In genomic region chr11:844693-845644, GRCh38 we compare ENCODE assay signal across 1 cellular context.
TF ChIP-seq lines count a peak whose summit lies in the region.

No MANE protein-coding gene starts in this region.

TF ChIP-seq in HepG2, 621 proteins besides CTCF, POLR2A, EP300 and RAD21 (continued from another document and continues in another):
- TF ChIP-seq GMEB1 (CRISPR knock-in tag; IDR thresholded peaks at IDR 0.05; ENCODE audit: borderline replicate concordance) (peak; percentile 47; the same call in 1 of the 2 replicates), KLF15 (CRISPR knock-in tag; IDR thresholded peaks at IDR 0.05; ENCODE audit: borderline replicate concordance) (no peak), ZNF235 (CRISPR knock-in tag; IDR thresholded peaks at IDR 0.05; ENCODE audit: borderline replicate concordance) (no peak), ZNF788 (CRISPR knock-in tag; IDR thresholded peaks at IDR 0.05; ENCODE audit: borderline replicate concordance) (peak; percentile 67; the same call in 1 of the 2 replicates), ZNF331 (CRISPR knock-in tag; IDR thresholded peaks at IDR 0.05) (0 out of 2 replicates have a peak, but pooled peaks have one; percentile 23), HMG20A (CRISPR knock-in tag; IDR thresholded peaks at IDR 0.05; ENCODE audit: borderline replicate concordance) (no peak), GLI4 (CRISPR knock-in tag; IDR thresholded peaks at IDR 0.05; ENCODE audit: borderline replicate concordance) (no peak), ZNF629 (CRISPR knock-in tag; conservative IDR thresholded peaks at IDR 0.05) (0 out of 2 replicates have a peak, but pooled peaks have one; percentile 9), ZNF724P (CRISPR knock-in tag; IDR thresholded peaks at IDR 0.05; ENCODE audit: borderline replicate concordance) (0 out of 2 replicates have a peak, but pooled peaks have one; percentile 22), CENPBD1 (CRISPR knock-in tag; IDR thresholded peaks at IDR 0.05; ENCODE audit: borderline replicate concordance, low read depth) (no peak), KLF11 (CRISPR knock-in tag; IDR thresholded peaks at IDR 0.05) (no peak), SRSF9 (IDR thresholded peaks at IDR 0.05; ENCODE audit: borderline replicate concordance, insufficient read depth, low read depth, low read length, poor library complexity, severe bottlenecking) (no peak), MAFG (CRISPR knock-in tag; IDR thresholded peaks at IDR 0.05) (no peak), ZNF609 (CRISPR knock-in tag; IDR thresholded peaks at IDR 0.05; ENCODE audit: borderline replicate concordance) (0 out of 2 replicates have a peak, but pooled peaks have one; percentile 30), HIVEP1 (CRISPR knock-in tag; IDR thresholded peaks at IDR 0.05) (peak; percentile 72; the same call in 1 of the 2 replicates), ZNF18 (CRISPR knock-in tag; IDR thresholded peaks at IDR 0.05; ENCODE audit: insufficient replicate concordance) (no peak), PATZ1 (CRISPR knock-in tag; IDR thresholded peaks at IDR 0.05) (peak; percentile 71; the same call in 1 of the 2 replicates), KDM6A (CRISPR knock-in tag; IDR thresholded peaks at IDR 0.05; ENCODE audit: low read depth) (no peak), SMYD3 (CRISPR knock-in tag; IDR thresholded peaks at IDR 0.05) (no peak), CSRNP1 (CRISPR knock-in tag; IDR thresholded peaks at IDR 0.05) (no peak), ZFX (CRISPR knock-in tag; IDR thresholded peaks at IDR 0.05; ENCODE audit: low read depth) (no peak), MTF2 (CRISPR knock-in tag; IDR thresholded peaks at IDR 0.05; ENCODE audit: borderline replicate concordance) (no peak), LCORL (IDR thresholded peaks at IDR 0.05) (no peak), LCORL (CRISPR knock-in tag; IDR thresholded peaks at IDR 0.05) (no peak; the same call in 1 of the 2 replicates), FLYWCH1 (CRISPR knock-in tag; IDR thresholded peaks at IDR 0.05) (no peak), ZBTB40 (IDR thresholded peaks at IDR 0.05) (no peak), ZBTB40 (CRISPR knock-in tag; IDR thresholded peaks at IDR 0.05) (no peak), BATF2 (CRISPR knock-in tag; IDR thresholded peaks at IDR 0.05) (no peak)
